38 cellular contexts compared by ENCODE assay signal in genomic region chr2:62745891-62746481, GRCh38.
"Had no signal": no experiment of that assay in that cellular context is flagged by ENCODE, and none has a peak within 500 bp of the region (broad histone marks: within the 10 kb centered on the region; RNA-seq: fewer than 3 reads in every experiment).

No MANE protein-coding gene starts in this region.

- H3K27ac ChIP-seq: adrenal gland, body of pancreas, breast epithelium, Peyer's patch, SJSA1 had no signal

- H3K4me3 ChIP-seq: adrenal gland, body of pancreas, breast epithelium, Peyer's patch, SJSA1 had no signal

- H3K36me3 ChIP-seq: adrenal gland, breast epithelium, Peyer's patch had no signal

- H3K9me3 ChIP-seq: adrenal gland, body of pancreas, breast epithelium, Peyer's patch, SJSA1, SK-N-SH had no signal

- FAIRE-seq: astrocyte, TTC549 had no signal

- H3K4me1 ChIP-seq: breast epithelium, Peyer's patch had no signal

- ATAC-seq: activated naive CD4-positive, alpha-beta T cell treated with anti-CD3 and anti-CD28 coated beads, Interleukin-2, amount 50 U/mL, for 72 hours; activated T-cell treated with anti-CD3 and anti-CD28 coated beads, Interleukin-2, amount 50 U/mL, for 4 hours; body of pancreas; PC-3; WTC11 had no signal

- H3K4me3 Mint-ChIP-seq: activated CD4-positive, alpha-beta memory T cell treated with anti-CD3 and anti-CD28 coated beads for 36 hours; activated naive CD4-positive, alpha-beta T cell treated with anti-CD3 and anti-CD28 coated beads for 36 hours; activated T-cell treated with anti-CD3 and anti-CD28 coated beads, Interleukin-2, amount 50 U/mL, for 4 hours; activated T-helper 1 cell treated with anti-CD3 and anti-CD28 coated beads, Interleukin-12 subunit alpha, Interleukin-12 subunit beta, Interleukin-2, Interleukin-4 antibody, amounts not matched to agents 30 ng/mL and 10 ng/mL and 1 ng/mL, durations not matched to agents 14 hours and 24 hours and 36 hours; T-helper 1 cell treated with Interleukin-12 subunit alpha and Interleukin-12 subunit beta and Interleukin-4 antibody, amounts not matched to agents 30 μg/mL and 1 μg/mL, for 36 hours; T-helper 2 cell treated with Interferon-gamma antibody and Interleukin-4, amounts not matched to agents 5 μg/mL and 100 μg/mL, for 36 hours; WTC11 had no signal

- DNase-seq: activated CD4-positive, alpha-beta memory T cell treated with anti-CD3 and anti-CD28 coated beads for 36 hours; activated CD4-positive, alpha-beta T cell treated with anti-CD3 and anti-CD28 coated beads for 4 hours; activated CD4-positive, alpha-beta T cell treated with anti-CD3 and anti-CD28 coated beads, Interleukin-2, amount 50 U/mL, for 1 hour; activated CD4-positive, CD25-positive, alpha-beta regulatory T cell treated with anti-CD3 and anti-CD28 coated beads, Interleukin-2, amount 50 U/mL, for 72 hours; activated CD8-positive, alpha-beta memory T cell treated with anti-CD3 and anti-CD28 coated beads, Interleukin-2, amount 50 U/mL, for 4 hours; activated gamma-delta T cell treated with Interleukin-2 at 50 U/mL for 16 hours; activated naive CD4-positive, alpha-beta T cell treated with anti-CD3 and anti-CD28 coated beads for 36 hours; activated T-cell treated with anti-CD3 and anti-CD28 coated beads for 4 hours; activated T-cell treated with anti-CD3 and anti-CD28 coated beads, Interleukin-2, amount 50 U/mL, for 4 hours; adrenal gland; body of pancreas; Kasumi-1; MM.1S; MV-4-11; NCI-H1092; NCI-H146; NCI-H187; NCI-H2081; NCI-H226; NCI-H446 treated with DMSO at 0.1 percent for 48 hours; NCI-H524; NCI-H69; NCI-H82; NK-92 treated with Interleukin-12 subunit alpha and Interleukin-12 subunit beta, amount 100 ng/mL, for 24 hours; PC-3; Peyer's patch; RPMI8226; SHP77 treated with DMSO at 0.1 percent for 48 hours; SK-N-SH had no signal

- H3K27ac Mint-ChIP-seq: activated CD4-positive, alpha-beta memory T cell treated with anti-CD3 and anti-CD28 coated beads for 36 hours; activated naive CD4-positive, alpha-beta T cell treated with anti-CD3 and anti-CD28 coated beads for 36 hours; activated naive CD4-positive, alpha-beta T cell treated with anti-CD3 and anti-CD28 coated beads, Interleukin-2, amount 50 U/mL, for 72 hours; activated T-helper 1 cell treated with anti-CD3 and anti-CD28 coated beads, Interleukin-12 subunit alpha, Interleukin-12 subunit beta, Interleukin-2, Interleukin-4 antibody, amounts not matched to agents 30 ng/mL and 10 ng/mL and 1 ng/mL, durations not matched to agents 14 hours and 24 hours and 36 hours; T-helper 1 cell treated with Interleukin-12 subunit alpha and Interleukin-12 subunit beta and Interleukin-4 antibody, amounts not matched to agents 30 μg/mL and 1 μg/mL, for 36 hours; T-helper 2 cell treated with Interferon-gamma antibody and Interleukin-4, amounts not matched to agents 5 μg/mL and 100 μg/mL, for 36 hours; WTC11 had no signal

- H3K27me3 Mint-ChIP-seq: activated CD4-positive, alpha-beta memory T cell treated with anti-CD3 and anti-CD28 coated beads for 36 hours had no signal
